In the genomic region with DNA sequence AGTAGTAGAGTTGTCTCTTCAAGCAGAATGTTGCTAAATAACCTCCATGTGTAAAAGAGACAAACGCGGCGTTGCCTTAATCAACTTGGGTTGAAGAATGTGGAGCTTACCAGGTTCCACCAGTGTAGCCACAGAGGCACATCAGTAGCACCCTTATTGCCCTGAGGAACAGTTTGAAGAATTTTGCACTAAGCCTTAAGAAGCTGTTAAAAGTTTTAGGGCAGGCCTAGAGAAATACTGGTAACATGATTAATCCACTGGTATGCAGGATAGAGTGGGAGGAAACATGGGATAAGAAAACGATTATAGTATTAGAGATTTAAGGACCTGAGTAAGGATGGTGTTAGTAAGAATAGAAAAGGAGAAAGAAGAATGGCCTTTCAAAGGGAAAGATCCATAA, we compare ENCODE assay signal across 25 cellular contexts.
DNase-seq lines count a peak whose midpoint lies in the region; FAIRE-seq and TF ChIP-seq lines count a peak whose summit lies in the region.
"Had no signal": no experiment of that assay in that cellular context is flagged by ENCODE, and none has a peak within 500 bp of the region (broad histone marks: within the 10 kb centered on the region; RNA-seq: fewer than 3 reads in every experiment).

No MANE protein-coding gene starts in this region.

- H2AFZ ChIP-seq in astrocyte (ENCODE audit: low read depth, low read length), result no peak overlapping the region

- no peaks in the 10 kb centered on the region for H3K9me3 ChIP-seq in astrocyte (ENCODE audit: insufficient read depth, low read depth, low read length)
- H3K9me3 ChIP-seq: uterus had no signal

- H3K27me3 ChIP-seq in astrocyte (ENCODE audit: insufficient read depth, low read length), result no peaks in the 10 kb centered on the region
- H3K27me3 ChIP-seq: brain microvascular endothelial cell, foreskin keratinocyte, uterus had no signal

- H3K9me3 Mint-ChIP-seq in astrocyte (ENCODE audit: unreplicated experiment), result no peaks in the 10 kb centered on the region
- H3K9me3 Mint-ChIP-seq: activated T-cell treated with anti-CD3 and anti-CD28 coated beads, Interleukin-2, amount 50 U/mL, for 4 hours; dendritic cell treated with granulocyte-macrophage colony-stimulating factor and Interleukin-4, amounts not matched to agents 40 ng/mL and 50 ng/mL, for 4 days; naive thymus-derived CD4-positive, alpha-beta T cell had no signal

- no peaks in the 10 kb centered on the region for H3K36me3 Mint-ChIP-seq in astrocyte (ENCODE audit: low read depth, unreplicated experiment)

- H3K4me1 Mint-ChIP-seq in astrocyte (ENCODE audit: low read depth, unreplicated experiment), result peaks cover 4% of the 10 kb centered on the region

- H3K27ac Mint-ChIP-seq in astrocyte (ENCODE audit: unreplicated experiment), result no peak overlapping the region
- H3K27ac Mint-ChIP-seq: activated CD8-positive, alpha-beta T cell treated with anti-CD3 and anti-CD28 coated beads, Interleukin-2, amount 10 ng/mL, durations not matched to agents 7 days and 5 days; activated naive CD8-positive, alpha-beta T cell; dendritic cell treated with granulocyte-macrophage colony-stimulating factor and Interleukin-4, amounts not matched to agents 40 ng/mL and 50 ng/mL, for 4 days; naive thymus-derived CD4-positive, alpha-beta T cell had no signal

- H3K4me3 ChIP-seq in AG10803 (ENCODE audit: low read length) (no peak overlapping the region), astrocyte (ENCODE audit: insufficient read depth, low read depth, low read length) (no peak overlapping the region)
- H3K4me3 ChIP-seq: skin epidermis, uterus had no signal

- peak; percentile 13 for DNase-seq in AG10803 (ENCODE audit: low read depth)
- DNase-seq in GM18507 (ENCODE audit: extremely low spot score, insufficient read length, low read depth), result no peak
- peak; percentile 69 for DNase-seq in astrocyte (ENCODE audit: low read depth)
- peak; percentile 15 for DNase-seq in non-pigmented ciliary epithelial cell (ENCODE audit: low read depth)
- DNase-seq in nucleus accumbens (lab: John Stamatoyannopoulos, UW), result no peak
- DNase-seq in T-helper 1 cell, result no peak
- DNase-seq in stimulated activated CD4-positive, alpha-beta T cell treated with anti-CD3 and anti-CD28 coated beads, Interleukin-15, amount 100 ng/mL, for 24 hours, result no peak
- DNase-seq in RPMI8226, result no peak
- DNase-seq: activated CD8-positive, alpha-beta T cell treated with anti-CD3 and anti-CD28 coated beads, Interleukin-2, amount 10 ng/mL, durations not matched to agents 7 days and 5 days; activated T-cell treated with anti-CD3 and anti-CD28 coated beads, Interleukin-2, amount 50 U/mL, for 4 hours; brain microvascular endothelial cell; foreskin keratinocyte; Kasumi-1; naive thymus-derived CD4-positive, alpha-beta T cell; NCI-H1105; NCI-H2081 treated with DMSO at 0.1 percent for 48 hours; NCI-H524 treated with DMSO at 0.1 percent for 48 hours; posterior cingulate gyrus; Right ventricle myocardium superior; stimulated activated CD4-positive, alpha-beta T cell treated with anti-CD3 and anti-CD28 coated beads, Interleukin-4, amount 100 ng/mL, for 1 hour; uterus had no signal

- FAIRE-seq in GM18507 (lab: Jason Lieb, UNC) (peak; percentile 59), astrocyte (lab: Jason Lieb, UNC) (peak; percentile 56)
- FAIRE-seq: H54 had no signal

- H3K4me3 Mint-ChIP-seq in astrocyte (ENCODE audit: unreplicated experiment), result no peak overlapping the region
- H3K4me3 Mint-ChIP-seq: activated CD8-positive, alpha-beta T cell treated with anti-CD3 and anti-CD28 coated beads, Interleukin-2, amount 10 ng/mL, durations not matched to agents 7 days and 5 days; activated naive CD8-positive, alpha-beta T cell; activated T-cell treated with anti-CD3 and anti-CD28 coated beads, Interleukin-2, amount 50 U/mL, for 4 hours; dendritic cell treated with granulocyte-macrophage colony-stimulating factor and Interleukin-4, amounts not matched to agents 40 ng/mL and 50 ng/mL, for 4 days; naive thymus-derived CD4-positive, alpha-beta T cell had no signal

- H3K79me2 ChIP-seq in astrocyte (ENCODE audit: insufficient read depth, low read length), result no peaks in the 10 kb centered on the region

- no peaks in the 10 kb centered on the region for H3K36me3 ChIP-seq in astrocyte (ENCODE audit: insufficient read depth, low read length)
- H3K36me3 ChIP-seq: brain microvascular endothelial cell, uterus had no signal

- TF ChIP-seq CTCF in AG10803 (conservative IDR thresholded peaks at IDR 0.05; ENCODE audit: low read length) (no peak), astrocyte (IDR thresholded peaks at IDR 0.05; ENCODE audit: insufficient read depth, low read depth, low read length) (no peak)

- no peaks in the 10 kb centered on the region for H3K27me3 Mint-ChIP-seq in astrocyte (ENCODE audit: low read depth, unreplicated experiment)
- H3K27me3 Mint-ChIP-seq: activated naive CD8-positive, alpha-beta T cell; dendritic cell treated with granulocyte-macrophage colony-stimulating factor and Interleukin-4, amounts not matched to agents 40 ng/mL and 50 ng/mL, for 4 days; naive thymus-derived CD4-positive, alpha-beta T cell had no signal

- peaks cover 5% of the 10 kb centered on the region for H3K4me1 ChIP-seq in astrocyte (ENCODE audit: insufficient read depth, low read length)

- H3K9ac ChIP-seq in astrocyte (ENCODE audit: low read length), result no peak overlapping the region

- peaks cover 7% of the 10 kb centered on the region for H4K20me1 ChIP-seq in astrocyte (ENCODE audit: insufficient read depth, low read length)

- H3K27ac ChIP-seq in astrocyte (ENCODE audit: low read depth, low read length), result no peak overlapping the region
- H3K27ac ChIP-seq: brain microvascular endothelial cell, foreskin keratinocyte, skin epidermis, uterus had no signal

- H3K4me2 ChIP-seq in astrocyte (ENCODE audit: low read length), result peak overlapping the region; percentile 22

Comparison
In these comparisons a context has a peak if more than half of its experiments do, and no peak if none do; other contexts are left out.
1. DNase-seq: peak in AG10803 (single experiment), astrocyte (single experiment) and non-pigmented ciliary epithelial cell (single experiment); none in GM18507 (single experiment), nucleus accumbens (0 of 56), T-helper 1 cell (0 of 5), stimulated activated CD4-positive, alpha-beta T cell treated with anti-CD3 and anti-CD28 coated beads, Interleukin-15, amount 100 ng/mL, for 24 hours (single experiment) and RPMI8226 (single experiment).